Comparison of ENCODE assay signal across 20 cellular contexts in genomic region chr2:241981076-241981700, GRCh38.
"Had no signal": no experiment of that assay in that cellular context is flagged by ENCODE, and none has a peak within 500 bp of the region (broad histone marks: within the 10 kb centered on the region; RNA-seq: fewer than 3 reads in every experiment).

No MANE protein-coding gene starts in this region.

- H3K9me3 ChIP-seq: body of pancreas, left lung, mucosa of descending colon, neutrophil, sigmoid colon had no signal

- FAIRE-seq: keratinocyte had no signal

- H3K27ac Mint-ChIP-seq: activated CD4-positive, alpha-beta T cell treated with anti-CD3 and anti-CD28 coated beads, Interleukin-2, amount 10 ng/mL, durations not matched to agents 7 days and 5 days; activated CD8-positive, alpha-beta T cell treated with anti-CD3 and anti-CD28 coated beads, Interleukin-2, amount 10 ng/mL, durations not matched to agents 7 days and 5 days; activated naive CD8-positive, alpha-beta T cell treated with anti-CD3 and anti-CD28 coated beads, Interleukin-2, amount 10 ng/mL, durations not matched to agents 7 days and 5 days; activated T-helper 1 cell treated with anti-CD3 and anti-CD28 coated beads, Interleukin-12 subunit alpha, Interleukin-12 subunit beta, Interleukin-2, Interleukin-4 antibody, amounts not matched to agents 30 ng/mL and 10 ng/mL and 1 ng/mL, durations not matched to agents 14 hours and 24 hours and 36 hours; stimulated activated memory B cell treated with anti-CD40 and anti-IgM and Interleukin-4, amounts not matched to agents 10 μg/mL and 1 μg/mL and 100 μg/mL, for 72 hours had no signal

- DNase-seq: activated CD4-positive, alpha-beta T cell treated with anti-CD3 and anti-CD28 coated beads, Interleukin-2, amount 10 ng/mL, durations not matched to agents 7 days and 5 days; activated CD8-positive, alpha-beta T cell treated with anti-CD3 and anti-CD28 coated beads, Interleukin-2, amount 10 ng/mL, durations not matched to agents 7 days and 5 days; activated gamma-delta T cell treated with Interleukin-2 at 50 U/mL for 16 hours; activated naive CD8-positive, alpha-beta T cell treated with anti-CD3 and anti-CD28 coated beads, Interleukin-2, amount 10 ng/mL, durations not matched to agents 7 days and 5 days; caudate nucleus; foreskin melanocyte; hypothalamus; left lung; mucosa of descending colon; naive thymus-derived CD4-positive, alpha-beta T cell; sigmoid colon; stimulated activated CD4-positive, alpha-beta T cell treated with anti-CD3 and anti-CD28 coated beads, Interleukin-4, amount 100 ng/mL, for 4 hours; T1000 had no signal

- H3K9me3 Mint-ChIP-seq: activated CD4-positive, alpha-beta T cell treated with anti-CD3 and anti-CD28 coated beads, Interleukin-2, amount 10 ng/mL, durations not matched to agents 7 days and 5 days; activated naive CD8-positive, alpha-beta T cell treated with anti-CD3 and anti-CD28 coated beads, Interleukin-2, amount 10 ng/mL, durations not matched to agents 7 days and 5 days; activated T-helper 1 cell treated with anti-CD3 and anti-CD28 coated beads, Interleukin-12 subunit alpha, Interleukin-12 subunit beta, Interleukin-2, Interleukin-4 antibody, amounts not matched to agents 30 ng/mL and 10 ng/mL and 1 ng/mL, durations not matched to agents 14 hours and 24 hours and 36 hours had no signal

- H3K36me3 ChIP-seq: left lung, neutrophil, sigmoid colon had no signal

- H3K27me3 Mint-ChIP-seq: activated CD4-positive, alpha-beta T cell treated with anti-CD3 and anti-CD28 coated beads, Interleukin-2, amount 10 ng/mL, durations not matched to agents 7 days and 5 days; activated naive CD8-positive, alpha-beta T cell treated with anti-CD3 and anti-CD28 coated beads, Interleukin-2, amount 10 ng/mL, durations not matched to agents 7 days and 5 days; naive thymus-derived CD4-positive, alpha-beta T cell; stimulated activated memory B cell treated with anti-CD40 and anti-IgM and Interleukin-4, amounts not matched to agents 10 μg/mL and 1 μg/mL and 100 μg/mL, for 72 hours had no signal

- H3K27ac ChIP-seq: body of pancreas, dorsolateral prefrontal cortex, left lung, neutrophil, parathyroid adenoma, sigmoid colon had no signal

- H3K4me3 Mint-ChIP-seq: activated CD4-positive, alpha-beta T cell treated with anti-CD3 and anti-CD28 coated beads, Interleukin-2, amount 10 ng/mL, durations not matched to agents 7 days and 5 days; activated CD8-positive, alpha-beta T cell treated with anti-CD3 and anti-CD28 coated beads, Interleukin-2, amount 10 ng/mL, durations not matched to agents 7 days and 5 days; activated naive CD8-positive, alpha-beta T cell treated with anti-CD3 and anti-CD28 coated beads, Interleukin-2, amount 10 ng/mL, durations not matched to agents 7 days and 5 days; activated T-helper 1 cell treated with anti-CD3 and anti-CD28 coated beads, Interleukin-12 subunit alpha, Interleukin-12 subunit beta, Interleukin-2, Interleukin-4 antibody, amounts not matched to agents 30 ng/mL and 10 ng/mL and 1 ng/mL, durations not matched to agents 14 hours and 24 hours and 36 hours; naive thymus-derived CD4-positive, alpha-beta T cell; stimulated activated memory B cell treated with anti-CD40 and anti-IgM and Interleukin-4, amounts not matched to agents 10 μg/mL and 1 μg/mL and 100 μg/mL, for 72 hours had no signal

- ATAC-seq: activated CD8-positive, alpha-beta T cell treated with anti-CD3 and anti-CD28 coated beads, Interleukin-2, amount 10 ng/mL, durations not matched to agents 7 days and 5 days; body of pancreas; left lung; mucosa of descending colon; naive thymus-derived CD4-positive, alpha-beta T cell; stimulated activated memory B cell treated with anti-CD40 and anti-IgM and Interleukin-4, amounts not matched to agents 10 μg/mL and 1 μg/mL and 100 μg/mL, for 72 hours had no signal

- H3K4me1 ChIP-seq: left lung, parathyroid adenoma, sigmoid colon had no signal

- H3K4me3 ChIP-seq: body of pancreas, dorsolateral prefrontal cortex, left lung, mucosa of descending colon, sigmoid colon had no signal

- H3K27me3 ChIP-seq: body of pancreas, left lung, neutrophil, sigmoid colon had no signal
